7 cellular contexts compared by ENCODE assay signal in the genomic region with DNA sequence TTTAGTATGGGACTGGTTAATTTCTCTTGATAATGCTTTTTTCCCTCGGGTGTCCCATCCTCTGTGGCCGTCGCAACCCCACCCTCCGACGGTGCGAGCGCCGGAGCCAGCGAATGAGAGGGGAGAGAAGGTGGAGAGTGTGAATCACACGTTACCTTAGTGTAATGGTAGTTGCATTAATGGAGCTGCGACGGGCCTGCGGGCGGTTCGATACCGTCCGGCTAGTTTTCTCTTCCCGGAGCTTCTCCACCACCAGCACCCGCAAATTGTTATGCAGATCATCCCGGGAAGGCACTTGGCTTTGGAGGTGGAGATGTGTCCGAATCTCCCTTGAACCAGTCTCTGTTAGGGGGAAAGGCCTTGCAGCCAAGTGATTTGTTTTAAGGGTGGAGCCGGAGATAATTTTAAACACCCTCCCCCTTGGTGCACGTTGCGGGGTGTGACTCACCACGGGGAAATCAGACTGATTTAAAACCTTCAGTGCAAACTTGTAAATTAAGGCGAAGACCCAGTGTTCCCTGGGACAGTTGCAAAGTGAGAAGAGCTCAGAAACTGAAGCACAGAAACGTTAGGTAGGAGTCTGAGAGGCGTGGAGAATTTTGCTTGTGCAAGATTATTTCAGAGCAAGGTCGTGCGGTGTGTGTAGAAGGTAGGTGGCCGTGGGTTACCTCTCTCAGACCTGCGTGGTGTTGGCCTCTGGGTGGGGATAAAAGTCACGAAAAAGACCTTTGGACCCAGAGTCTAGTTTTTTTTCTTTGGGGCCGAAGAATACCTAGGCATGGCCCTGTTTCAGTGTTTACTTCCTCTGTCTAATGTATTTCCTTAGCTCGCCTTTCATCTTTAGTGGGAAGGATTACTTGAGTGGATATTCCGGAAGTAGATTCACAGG. TPM values are rescaled to one million over a fixed set of nuclear protein-coding genes. Genes with fewer than 3 reads are reported as not detected.
DNase-seq lines count a peak whose midpoint lies in the region; ATAC-seq, FAIRE-seq and TF ChIP-seq lines count a peak whose summit lies in the region.

No MANE protein-coding gene starts in this region.

- peak overlapping the region; percentile 87 for H3K27ac Mint-ChIP-seq in activated CD8-positive, alpha-beta T cell treated with anti-CD3 and anti-CD28 coated beads, Interleukin-2, amount 10 ng/mL, durations not matched to agents 7 days and 5 days

- peaks cover 3 to 5% of the 10 kb centered on the region in 2 experiments for H4K20me1 ChIP-seq in H1 (replicated peaks in 1 of 2; ENCODE audit: control insufficient read depth in 1 of 2, insufficient read depth in 2 of 2, low read length in 2 of 2)

- TF ChIP-seq CTCF in H1 (IDR thresholded peaks at IDR 0.05; ENCODE audit: control extremely low read depth in 1 of 3, insufficient read depth in 1 of 3, low read depth in 1 of 3, low read length in 3 of 3), result no peak

- H3K4me3 Mint-ChIP-seq in activated CD8-positive, alpha-beta T cell treated with anti-CD3 and anti-CD28 coated beads, Interleukin-2, amount 10 ng/mL, durations not matched to agents 7 days and 5 days, result peak overlapping the region; percentile 79

- peak overlapping the region; percentile 11 for H3K4ac ChIP-seq in H1 (replicated peaks; ENCODE audit: insufficient read length, low read depth, low read length)

- TF ChIP-seq POLR2A in H1 (IDR thresholded peaks at IDR 0.05; ENCODE audit: control extremely low read depth in 1 of 2, low read depth in 2 of 2, low read length in 2 of 2), result peak; percentile 46 to 58; a peak in 2 of 3 replicates

- H3K9ac ChIP-seq in H1 (replicated peaks in 1 of 4; ENCODE audit: extremely low read depth in 1 of 4, low read depth in 3 of 4, low read length in 3 of 4), result peak overlapping the region; percentile 67 to 85 (median 74)

- H4K8ac ChIP-seq in H1 (ENCODE audit: extremely low read depth, insufficient read depth, low read length), result peak overlapping the region; percentile 62; the same call in 1 of the 2 replicates

- peaks cover 49% of the 10 kb centered on the region for H3K4me1 Mint-ChIP-seq in activated CD8-positive, alpha-beta T cell treated with anti-CD3 and anti-CD28 coated beads, Interleukin-2, amount 10 ng/mL, durations not matched to agents 7 days and 5 days (ENCODE audit: low read depth)

- ATAC-seq in GM18520 (IDR thresholded peaks at IDR 0.05; ENCODE audit: unreplicated experiment) (peak; percentile 18), HG02884 (IDR thresholded peaks at IDR 0.05; ENCODE audit: unreplicated experiment) (peak; percentile 29)
- ATAC-seq in activated CD8-positive, alpha-beta T cell treated with anti-CD3 and anti-CD28 coated beads, Interleukin-2, amount 10 ng/mL, durations not matched to agents 7 days and 5 days, result peak; percentile 64

- POLR2A ChIA-PET in activated CD8-positive, alpha-beta T cell treated with anti-CD3 and anti-CD28 coated beads, Interleukin-2, amount 10 ng/mL, durations not matched to agents 7 days and 5 days (lab: Charles Lee), result interaction anchor here (0.6 to 7.6 kb wide), 14 partner anchors 14 to 456 kb away, joined by 3 to 209 read pairs (median 3); no protein-coding TSS in a partner anchor
- POLR2A ChIA-PET in H1 (lab: Charles Lee; ENCODE audit: partially characterized antibody), result interaction anchor here (0.6 to 15.3 kb wide), 32 partner anchors 14 to 663 kb away, joined by 3 to 319 read pairs (median 4); partner anchors contain the start of gene KLHL8

- peak overlapping the region; percentile 63 for H4K91ac ChIP-seq in H1 (replicated peaks; ENCODE audit: insufficient read length, low read length)

- no peaks in the 10 kb centered on the region for H3K27me3 ChIP-seq in H1 (replicated peaks in 1 of 4; ENCODE audit: control insufficient read depth in 3 of 4, extremely low read depth in 1 of 4, insufficient read depth in 3 of 4, low read length in 3 of 4)
- no peaks in the 10 kb centered on the region for H3K27me3 ChIP-seq in mononuclear cell (ENCODE audit: insufficient read depth, low read length)

- H3K27ac ChIP-seq in H1 (ENCODE audit: low read depth, low read length), result peak overlapping the region; percentile 80

- CTCF ChIA-PET in activated CD8-positive, alpha-beta T cell treated with anti-CD3 and anti-CD28 coated beads, Interleukin-2, amount 10 ng/mL, durations not matched to agents 7 days and 5 days (lab: Charles Lee), result interaction anchor here (0.7 to 4.7 kb wide), 11 partner anchors 10 to 284 kb away, joined by 3 to 53 read pairs (median 3); partner anchors contain the start of gene KLHL8
- CTCF ChIA-PET in H1 (lab: Charles Lee; ENCODE audit: partially characterized antibody), result interaction anchor here (0.8 to 2.5 kb wide), 12 partner anchors 9 to 182 kb away, joined by 4 to 8 read pairs (median 5); no protein-coding TSS in a partner anchor

- H3K14ac ChIP-seq in H1 (ENCODE audit: insufficient read length), result no peak overlapping the region

- peak overlapping the region; percentile 47 for H3K56ac ChIP-seq in H1 (replicated peaks; ENCODE audit: insufficient read length, low read depth, low read length)

- FAIRE-seq in H1 (lab: Jason Lieb, UNC), result peak; percentile 93

- no peaks in the 10 kb centered on the region for H3K9me3 ChIP-seq in H1 (ENCODE audit: insufficient read depth in 2 of 2, low read depth in 1 of 2, low read length in 1 of 2)
- H3K9me3 ChIP-seq in mononuclear cell (ENCODE audit: low read depth, low read length), result no peaks in the 10 kb centered on the region

- TF ChIP-seq RAD21 in H1 (IDR thresholded peaks at IDR 0.05 in 1 of 2, conservative IDR thresholded peaks at IDR 0.05 in 1 of 2; ENCODE audit: low read depth in 2 of 2, low read length in 2 of 2), result peak; percentile 4; a peak in 1 of 4 replicates

- WGBS in H1 (ENCODE audit: extremely low coverage in 1 of 2, insufficient coverage in 1 of 2, insufficient read length in 1 of 2, insufficient replicate concordance in 2 of 2, low coverage in 1 of 2, low lambda C conversion rate in 2 of 2, missing lambda C conversion rate in 1 of 2), 2 experiments, result 2% methylated on average over 36 of the region's 36 CpGs; no CpG with 5 or more reads in 1 of the 2 experiments

- DNase-seq in NCI-H526 treated with DMSO at 0.1 percent for 48 hours (lab: John Stamatoyannopoulos, UW) (peak; percentile 59), H1 (ENCODE audit: low read depth in 1 of 2, low spot score in 2 of 2) (peak; percentile 73 to 80)
- peak; percentile 81 for DNase-seq in activated CD8-positive, alpha-beta T cell treated with anti-CD3 and anti-CD28 coated beads, Interleukin-2, amount 10 ng/mL, durations not matched to agents 7 days and 5 days
- peak; percentile 64 for DNase-seq in stimulated activated CD8-positive, alpha-beta memory T cell treated with anti-CD3 and anti-CD28 coated beads, Interleukin-4, amount 100 ng/mL, for 24 hours (ENCODE audit: low read depth)

- peaks cover 5% of the 10 kb centered on the region; the same call in 1 of the 2 replicates for H3K79me1 ChIP-seq in H1 (ENCODE audit: low read depth, low read length)

- peaks cover 25 to 50% of the 10 kb centered on the region in 2 experiments for H3K79me2 ChIP-seq in H1 (ENCODE audit: control insufficient read depth in 1 of 2, insufficient read depth in 2 of 2, low read length in 2 of 2)

- no peak overlapping the region for H2BK20ac ChIP-seq in H1 (ENCODE audit: low read length)

- TF ChIP-seq EP300 in H1 (IDR thresholded peaks at IDR 0.05; ENCODE audit: borderline replicate concordance in 1 of 2, low read depth in 2 of 2, low read length in 2 of 2), result no peak

- H3K23ac ChIP-seq in H1 (ENCODE audit: insufficient read length), result no peak overlapping the region

- no peak overlapping the region for H2AFZ ChIP-seq in H1 (ENCODE audit: low read length)

- H3K18ac ChIP-seq in H1 (ENCODE audit: extremely low read depth, low read length), result peak overlapping the region; percentile 91; the same call in 1 of the 2 replicates

- H2BK12ac ChIP-seq in H1 (ENCODE audit: low read depth, low read length), result peak overlapping the region; percentile 64

- no peaks in the 10 kb centered on the region for H3K27me3 Mint-ChIP-seq in activated CD8-positive, alpha-beta T cell treated with anti-CD3 and anti-CD28 coated beads, Interleukin-2, amount 10 ng/mL, durations not matched to agents 7 days and 5 days (ENCODE audit: low read depth)

- H3K4me3 ChIP-seq in H1 (ENCODE audit: extremely low read depth in 1 of 4, insufficient read depth in 2 of 4, low read depth in 3 of 4, low read length in 4 of 4) (peak overlapping the region; percentile 67 to 88 (median 80)), mononuclear cell (ENCODE audit: low read length) (peak overlapping the region; percentile 78)

- H2BK5ac ChIP-seq in H1 (ENCODE audit: low read depth, low read length), result peak overlapping the region; percentile 90

- H3K9me3 Mint-ChIP-seq in activated CD8-positive, alpha-beta T cell treated with anti-CD3 and anti-CD28 coated beads, Interleukin-2, amount 10 ng/mL, durations not matched to agents 7 days and 5 days (ENCODE audit: insufficient read depth), result no peaks in the 10 kb centered on the region

- peak overlapping the region; percentile 49 for H4K5ac ChIP-seq in H1 (ENCODE audit: insufficient read length, low read depth, low read length)

- H3K36me3 Mint-ChIP-seq in activated CD8-positive, alpha-beta T cell treated with anti-CD3 and anti-CD28 coated beads, Interleukin-2, amount 10 ng/mL, durations not matched to agents 7 days and 5 days (ENCODE audit: low read depth), result peaks cover 10% of the 10 kb centered on the region

- H2BK120ac ChIP-seq in H1 (replicated peaks; ENCODE audit: low read depth, low read length), result peak overlapping the region; percentile 7

- H2AK5ac ChIP-seq in H1 (ENCODE audit: low read depth, low read length), result no peak overlapping the region

- H3K4me1 ChIP-seq in H1 (replicated peaks in 1 of 4; ENCODE audit: control insufficient read depth in 3 of 4, insufficient read depth in 4 of 4, low read length in 3 of 4) (peaks cover 0 to 5% (median 3%) of the 10 kb centered on the region in 4 experiments; a peak in 3 of 7 replicates), mononuclear cell (ENCODE audit: insufficient read depth, low read length) (peaks cover 56% of the 10 kb centered on the region)

- H3K36me3 ChIP-seq in H1 (ENCODE audit: control insufficient read depth in 2 of 4, insufficient read depth in 4 of 4, low read length in 3 of 4), result no peaks in the 10 kb centered on the region

- peak overlapping the region; percentile 76; the same call in 1 of the 2 replicates for H2BK15ac ChIP-seq in H1 (ENCODE audit: low read length)

- H3K23me2 ChIP-seq in H1 (ENCODE audit: low read depth, low read length), result peaks cover 4% of the 10 kb centered on the region; the same call in 1 of the 2 replicates

- peak overlapping the region; percentile 77 to 81 for H3K4me2 ChIP-seq in H1 (ENCODE audit: insufficient read depth in 1 of 2, low read depth in 2 of 2, low read length in 2 of 2)

RNA-seq across cellular contexts. Expression of gene AFF1, which starts 1.3 kb away (rescaled TPM):
- total RNA-seq in activated CD8-positive, alpha-beta T cell treated with anti-CD3 and anti-CD28 coated beads, Interleukin-2, amount 10 ng/mL, durations not matched to agents 7 days and 5 days, result 10 to 100 TPM; 47.8 to 51.6 TPM
- total RNA-seq in H1 (2021; fragmentation: NEBNext Ultra II Directional; extraction: Animal tissue kit (Norgen Biotek cat#: 25700)), result 85.4 and 85.5 TPM in 2 replicates
- polyA plus RNA-seq in H1 (2011; rRNA removed), result 14.8 and 24.6 TPM in 2 replicates
- 14.7 TPM for polyA plus RNA-seq in H1 (2011; cell fraction: cytosol; rRNA removed)
- polyA plus RNA-seq in H1 (2011; cell fraction: nucleus; rRNA removed), result 39.6 TPM
- polyA plus RNA-seq in H1 (2012, experiment 1 of 2), result 16.6 to 29.0 TPM (median 21.1 TPM) in 4 replicates
- polyA plus RNA-seq in H1 (2012, experiment 2 of 2), result 1.9 TPM
- 29.1 TPM for polyA plus RNA-seq in H1 (2013, experiment 1 of 2)
- polyA plus RNA-seq in H1 (2013, experiment 2 of 2), result 29.0 TPM
- polyA minus RNA-seq in H1 (2011; rRNA and poly(A)+ RNA removed), result 104 and 106 TPM in 2 replicates
- 44.7 TPM for polyA minus RNA-seq in H1 (2011; cell fraction: cytosol; rRNA and poly(A)+ RNA removed)
- 152 TPM for polyA minus RNA-seq in H1 (2011; cell fraction: nucleus; rRNA and poly(A)+ RNA removed)
- 31.7 TPM for total RNA-seq in mononuclear cell

RNA-seq across cellular contexts. Expression of gene C4orf36, which starts 43.9 kb away (rescaled TPM):
- total RNA-seq in activated CD8-positive, alpha-beta T cell treated with anti-CD3 and anti-CD28 coated beads, Interleukin-2, amount 10 ng/mL, durations not matched to agents 7 days and 5 days, result under 1 TPM in 1 of 2 experiments, not detected in 1; 0.37 TPM
- total RNA-seq in H1 (2021; fragmentation: NEBNext Ultra II Directional; extraction: Animal tissue kit (Norgen Biotek cat#: 25700)), result 1.5 TPM in 2 replicates
- polyA plus RNA-seq in H1 (2011; rRNA removed), result 1.2 and 1.4 TPM in 2 replicates
- 1.8 TPM for polyA plus RNA-seq in H1 (2011; cell fraction: cytosol; rRNA removed)
- polyA plus RNA-seq in H1 (2011; cell fraction: nucleus; rRNA removed), result 1.7 TPM
- 1.4 to 2.5 TPM (median 1.9 TPM) in 4 replicates for polyA plus RNA-seq in H1 (2012, experiment 1 of 2)
- polyA plus RNA-seq in H1 (2012, experiment 2 of 2), result 1.6 TPM
- polyA plus RNA-seq in H1 (2013, experiment 1 of 2), result 0.71 TPM
- polyA plus RNA-seq in H1 (2013, experiment 2 of 2), result 1.4 TPM
- polyA minus RNA-seq in H1 (2011; rRNA and poly(A)+ RNA removed), result 0.98 and 1.4 TPM in 2 replicates
- polyA minus RNA-seq in H1 (2011; cell fraction: cytosol; rRNA and poly(A)+ RNA removed), result 1.0 TPM
- polyA minus RNA-seq in H1 (2011; cell fraction: nucleus; rRNA and poly(A)+ RNA removed), result 0.90 TPM
- total RNA-seq in mononuclear cell, result not detected

Comparison
In these comparisons a context has a peak if more than half of its experiments do, and no peak if none do; other contexts are left out.
1. Peak in every context shown above with its lines: DNase-seq, ATAC-seq, H3K4me3 ChIP-seq and H3K27ac ChIP-seq.